In the genomic region with DNA sequence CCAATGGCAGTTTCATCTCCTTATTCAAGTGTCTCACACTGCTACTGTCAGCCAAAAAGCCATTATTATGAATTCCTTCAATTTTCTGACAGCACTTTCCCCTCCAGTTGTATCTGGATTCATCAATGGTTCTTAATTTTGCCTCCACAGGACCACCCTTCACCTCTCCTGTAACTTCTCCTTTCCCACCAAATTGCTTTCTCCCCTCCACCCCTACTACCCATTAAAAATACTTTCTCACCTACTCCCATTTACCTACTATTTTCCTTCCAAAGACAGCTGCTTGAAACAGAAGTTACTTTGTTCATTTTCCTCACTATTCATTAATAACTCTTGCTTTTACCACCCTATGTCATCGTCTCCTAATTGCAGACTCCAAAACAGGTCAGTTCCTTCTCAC, we compare ENCODE assay signal across 19 cellular contexts.
"Had no signal": no experiment of that assay in that cellular context is flagged by ENCODE, and none has a peak within 500 bp of the region (broad histone marks: within the 10 kb centered on the region; RNA-seq: fewer than 3 reads in every experiment).

No MANE protein-coding gene starts in this region.

- H3K4me3 Mint-ChIP-seq: activated B cell treated with CpG ODN at 0.5 μM for 24 hours; activated CD4-positive, alpha-beta memory T cell treated with anti-CD3 and anti-CD28 coated beads for 36 hours; activated CD4-positive, alpha-beta T cell treated with anti-CD3 and anti-CD28 coated beads for 36 hours; mesothelial cell of epicardium; naive thymus-derived CD8-positive, alpha-beta T cell; stimulated activated naive CD8-positive, alpha-beta T cell treated with anti-CD3 and anti-CD28 coated beads, Interleukin-15, Interleukin-2, amounts not matched to agents 100 ng/mL and 50 ng/mL, for 24 hours; T-helper 17 cell had no signal

- H3K4me1 ChIP-seq: left ventricle myocardium inferior, prostate gland, tibial artery had no signal

- H3K4me1 Mint-ChIP-seq: activated B cell treated with CpG ODN at 0.5 μM for 24 hours, mesothelial cell of epicardium had no signal

- H3K27ac ChIP-seq: left ventricle myocardium inferior, prostate gland, tibial artery had no signal

- H3K27me3 Mint-ChIP-seq: activated B cell treated with CpG ODN at 0.5 μM for 24 hours; activated CD4-positive, alpha-beta memory T cell treated with anti-CD3 and anti-CD28 coated beads for 36 hours; activated CD4-positive, alpha-beta T cell treated with anti-CD3 and anti-CD28 coated beads for 36 hours; naive thymus-derived CD8-positive, alpha-beta T cell; stimulated activated naive CD8-positive, alpha-beta T cell treated with anti-CD3 and anti-CD28 coated beads, Interleukin-15, Interleukin-2, amounts not matched to agents 100 ng/mL and 50 ng/mL, for 24 hours; T-helper 17 cell had no signal

- H3K27ac Mint-ChIP-seq: activated B cell treated with CpG ODN at 0.5 μM for 24 hours; activated CD4-positive, alpha-beta memory T cell treated with anti-CD3 and anti-CD28 coated beads for 36 hours; activated CD4-positive, alpha-beta T cell treated with anti-CD3 and anti-CD28 coated beads for 36 hours; mesothelial cell of epicardium; stimulated activated naive CD8-positive, alpha-beta T cell treated with anti-CD3 and anti-CD28 coated beads, Interleukin-15, Interleukin-2, amounts not matched to agents 100 ng/mL and 50 ng/mL, for 24 hours; T-helper 17 cell had no signal

- ATAC-seq: activated CD4-positive, alpha-beta T cell treated with anti-CD3 and anti-CD28 coated beads for 36 hours; naive thymus-derived CD8-positive, alpha-beta T cell; T-helper 17 cell had no signal

- H3K27me3 ChIP-seq: tibial artery had no signal

- H3K4me3 ChIP-seq: left ventricle myocardium inferior, prostate gland, tibial artery had no signal

- H3K9me3 ChIP-seq: prostate gland had no signal

- DNase-seq: activated B cell treated with CpG ODN at 0.5 μM for 24 hours; activated CD4-positive, alpha-beta memory T cell treated with anti-CD3 and anti-CD28 coated beads for 36 hours; activated CD4-positive, alpha-beta T cell treated with anti-CD3 and anti-CD28 coated beads for 36 hours; activated T-cell treated with anti-CD3 and anti-CD28 coated beads for 4 hours; amygdala; erythroblast; foreskin fibroblast; left ventricle myocardium inferior; naive thymus-derived CD8-positive, alpha-beta T cell; stimulated activated CD4-positive, alpha-beta T cell treated with anti-CD3 and anti-CD28 coated beads, Interleukin-4, amount 100 ng/mL, for 24 hours; substantia nigra; SW 1271; T-helper 17 cell; tibial artery had no signal

- FAIRE-seq: endometrium, urothelium cell line had no signal
